ENCODE assay signal across 17 cellular contexts in genomic region chrX:132961511-132961910, GRCh38. TPM values are rescaled to one million over a fixed set of nuclear protein-coding genes. Genes with fewer than 3 reads are reported as not detected.
DNase-seq lines count a peak whose midpoint lies in the region; ATAC-seq and TF ChIP-seq lines count a peak whose summit lies in the region.
"Had no signal": no experiment of that assay in that cellular context is flagged by ENCODE, and none has a peak within 500 bp of the region (broad histone marks: within the 10 kb centered on the region; RNA-seq: fewer than 3 reads in every experiment).

No MANE protein-coding gene starts in this region.

- H3K27me3 Mint-ChIP-seq in neural crest cell (ENCODE audit: low read depth): peaks cover 47% of the 10 kb centered on the region

- H3K9me3 ChIP-seq in HCT116 (ENCODE audit: control insufficient read depth in 1 of 2, insufficient read depth in 1 of 2, low read depth in 1 of 2, low read length in 2 of 2): no peaks in the 10 kb centered on the region

- DNase-seq in HCT116 (ENCODE audit: low read depth, low spot score) (no peak), epithelial cell of esophagus (ENCODE audit: low read depth) (peak; percentile 21), neural crest cell (ENCODE audit: low read depth, low spot score) (no peak), EL (no peak)
- DNase-seq in activated naive CD4-positive, alpha-beta T cell treated with Interleukin-2 at 50 U/mL for 16 hours: no peak
- DNase-seq: 8988T; CD8-positive, alpha-beta memory T cell; COR-L47; DMS 273 treated with DMSO at 0.1 percent for 48 hours; DND-41; GDM1; H9 had no signal

- no peak for TF ChIP-seq POLR2A in HCT116 (IDR thresholded peaks at IDR 0.05; ENCODE audit: borderline replicate concordance, extremely low read depth, insufficient read depth, insufficient read length)

- H3K9ac ChIP-seq in HCT116 (ENCODE audit: low read length): no peak overlapping the region
- H3K9ac ChIP-seq: BLaER1 had no signal

- no peaks in the 10 kb centered on the region for H4K20me1 ChIP-seq in HCT116 (ENCODE audit: insufficient read depth)
- H4K20me1 ChIP-seq: BLaER1 had no signal

- H3K4me1 ChIP-seq in HCT116 (ENCODE audit: control insufficient read depth in 1 of 2, insufficient read depth in 2 of 2, low read length in 2 of 2): peaks cover 8 to 24% of the 10 kb centered on the region in 2 experiments
- H3K4me1 ChIP-seq: BLaER1 had no signal

- no peaks in the 10 kb centered on the region for H3K36me3 Mint-ChIP-seq in neural crest cell (ENCODE audit: low read depth)
- H3K36me3 Mint-ChIP-seq: CD8-positive, alpha-beta memory T cell had no signal

- H3K27ac Mint-ChIP-seq in neural crest cell (ENCODE audit: unreplicated experiment): no peak overlapping the region
- H3K27ac Mint-ChIP-seq: CD8-positive, alpha-beta memory T cell had no signal

- no peak for TF ChIP-seq CTCF in HCT116 (IDR thresholded peaks at IDR 0.05 in 2 of 3, conservative IDR thresholded peaks at IDR 0.05 in 1 of 3; ENCODE audit: borderline replicate concordance in 1 of 3, insufficient read depth in 1 of 3, low read depth in 2 of 3, low read length in 2 of 3)
- no peak for TF ChIP-seq CTCF in epithelial cell of esophagus (IDR thresholded peaks at IDR 0.05; ENCODE audit: insufficient read depth, low read depth, low read length, missing control alignments)
- no peak for TF ChIP-seq CTCF in neural crest cell (conservative IDR thresholded peaks at IDR 0.05)

- no peaks in the 10 kb centered on the region for H3K9me3 Mint-ChIP-seq in neural crest cell
- H3K9me3 Mint-ChIP-seq: H9 had no signal

- POLR2A ChIA-PET in HCT116 (lab: Charles Lee): no interaction called here

- no peak overlapping the region for H3K27ac ChIP-seq in HCT116 (ENCODE audit: low read depth, low read length)
- H3K27ac ChIP-seq: BLaER1, HL-60 had no signal

- CTCF ChIA-PET in HCT116 (lab: Charles Lee): no interaction called here

- H3K79me2 ChIP-seq in HCT116 (ENCODE audit: insufficient read depth, low read length): peaks cover 6% of the 10 kb centered on the region

- no peak overlapping the region for H2AFZ ChIP-seq in HCT116 (ENCODE audit: low read depth, low read length, poor library complexity, severe bottlenecking)

- H3K4me3 ChIP-seq in HCT116 (replicated peaks in 1 of 2; ENCODE audit: low read depth in 1 of 2, low read length in 2 of 2): no peak overlapping the region
- H3K4me3 ChIP-seq in epithelial cell of esophagus (ENCODE audit: low read length): no peak overlapping the region
- H3K4me3 ChIP-seq: BLaER1 had no signal

- H3K4me1 Mint-ChIP-seq in neural crest cell: peaks cover 29% of the 10 kb centered on the region

- RAD21 ChIA-PET in HCT116 (lab: Charles Lee; ENCODE audit: low non-redundant PET in 1 of 2, low total read pairs in 2 of 2, uncharacterized antibody in 2 of 2, unreplicated experiment in 2 of 2): no interaction called here

- no peaks in the 10 kb centered on the region for H3K27me3 ChIP-seq in HCT116 (ENCODE audit: insufficient read depth, low read length)

- no peak for TF ChIP-seq RAD21 in HCT116 (IDR thresholded peaks at IDR 0.05; ENCODE audit: low read depth)

- ATAC-seq in HCT116: no peak
- no peak for ATAC-seq in HG03139 (IDR thresholded peaks at IDR 0.05; ENCODE audit: unreplicated experiment)
- no peak for ATAC-seq in HG03045 (IDR thresholded peaks at IDR 0.05; ENCODE audit: unreplicated experiment)

- no peaks in the 10 kb centered on the region for H3K9me2 ChIP-seq in HCT116 (ENCODE audit: insufficient read depth)

- H3K36me3 ChIP-seq in HCT116 (ENCODE audit: control insufficient read depth in 1 of 2, insufficient read depth in 2 of 2, low read length in 2 of 2): no peaks in the 10 kb centered on the region
- H3K36me3 ChIP-seq: BLaER1 had no signal

- 0 out of 2 replicates have a peak overlapping the region, but pooled peaks have one; percentile 5 for H3K4me2 ChIP-seq in HCT116 (ENCODE audit: low read length)
- H3K4me2 ChIP-seq: BLaER1 had no signal

- BruUV-seq in HCT116 (replicated peaks; lab: Mats Ljungman, UMichigan): no TSS peak

- intact Hi-C loops in HCT116 (cut with micrococcal nuclease): no loop called here

- H3K4me3 Mint-ChIP-seq in neural crest cell: peak overlapping the region; percentile 64
- H3K4me3 Mint-ChIP-seq: CD8-positive, alpha-beta memory T cell had no signal

TF ChIP-seq in HCT116, 20 proteins besides CTCF, POLR2A, EP300 and RAD21:
- no peak for TF ChIP-seq EZH2 (IDR thresholded peaks at IDR 0.05)
- no peak for TF ChIP-seq ZBTB33 (IDR thresholded peaks at IDR 0.05; ENCODE audit: extremely low read depth, insufficient replicate concordance, low read length)
- TF ChIP-seq ZNF274 (IDR thresholded peaks at IDR 0.05; ENCODE audit: low read depth, low read length): no peak
- no peak for TF ChIP-seq MAX (IDR thresholded peaks at IDR 0.05)
- TF ChIP-seq REST (IDR thresholded peaks at IDR 0.05; ENCODE audit: low read depth): no peak
- TF ChIP-seq EZH2phosphoT487 (IDR thresholded peaks at IDR 0.05; ENCODE audit: borderline replicate concordance): no peak
- no peak for TF ChIP-seq ELF1 (IDR thresholded peaks at IDR 0.05; ENCODE audit: borderline replicate concordance, low read depth)
- no peak for TF ChIP-seq JUND (IDR thresholded peaks at IDR 0.05)
- no peak for TF ChIP-seq EGR1 (IDR thresholded peaks at IDR 0.05; ENCODE audit: low read depth)
- TF ChIP-seq ZFX (IDR thresholded peaks at IDR 0.05): no peak
- TF ChIP-seq ATF3 (IDR thresholded peaks at IDR 0.05): no peak
TF ChIP-seq in HCT116: peak in this region for 0.

RNA-seq across cellular contexts. Expression of gene HS6ST2, which starts 3.1 kb away (rescaled TPM):
- 24.6 TPM for total RNA-seq in HCT116 (2021; ENCODE audit: unreplicated experiment)
- 13.3 and 14.2 TPM in 2 replicates for polyA plus RNA-seq in HCT116 (2012)
- total RNA-seq in neural crest cell: 13.9 and 14.2 TPM in 2 replicates
- polyA plus RNA-seq: AG04450; CD8-positive, alpha-beta memory T cell had no signal
